ENCODE assay signal across 8 cellular contexts in the genomic region with DNA sequence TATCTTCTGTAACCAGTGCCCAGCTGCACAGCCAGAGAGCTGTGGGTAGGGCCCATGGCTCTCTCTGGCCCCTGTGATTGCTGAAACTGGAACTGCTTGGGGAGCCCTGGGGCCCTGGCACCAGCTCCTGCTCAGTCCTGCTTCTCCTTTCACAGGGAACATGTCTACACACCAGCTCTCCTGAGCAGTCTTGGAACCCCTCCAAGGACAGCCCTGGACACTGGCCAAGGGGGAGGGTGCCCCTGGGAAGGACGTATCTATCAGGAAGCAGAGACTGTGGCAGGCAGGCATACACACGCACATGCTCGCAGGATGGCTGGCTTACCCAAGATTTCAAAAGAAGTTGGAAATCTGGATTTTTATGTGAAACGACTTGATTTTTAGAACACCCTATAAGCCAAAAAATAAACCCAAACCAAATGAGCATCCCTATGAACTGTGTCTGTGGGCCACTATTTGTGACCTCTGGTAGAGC. TPM values are rescaled to one million over a fixed set of nuclear protein-coding genes. Genes with fewer than 3 reads are reported as not detected.
DNase-seq lines count a peak whose midpoint lies in the region; ATAC-seq and TF ChIP-seq lines count a peak whose summit lies in the region.

No MANE protein-coding gene starts in this region.

- POLR2A ChIA-PET in activated CD4-positive, alpha-beta memory T cell treated with anti-CD3 and anti-CD28 coated beads for 36 hours (lab: Charles Lee) = interaction anchor here (1.0 to 10.5 kb wide), 4 partner anchors 13 to 163 kb away, joined by 3 to 124 read pairs (median 4); no protein-coding TSS in a partner anchor

- no peaks in the 10 kb centered on the region for H3K27me3 ChIP-seq in fibroblast of lung (ENCODE audit: control insufficient read depth, insufficient read depth, low read length)

- ATAC-seq in natural killer cell (no peak), GM18870 (IDR thresholded peaks at IDR 0.05; ENCODE audit: unreplicated experiment) (no peak), GM18907 (IDR thresholded peaks at IDR 0.05; ENCODE audit: unreplicated experiment) (no peak)

- H3K9ac ChIP-seq in fibroblast of lung (ENCODE audit: insufficient read depth, low read length) = peak overlapping the region; percentile 14

- H3K27ac Mint-ChIP-seq in activated CD4-positive, alpha-beta memory T cell treated with anti-CD3 and anti-CD28 coated beads for 36 hours = peak overlapping the region; percentile 99
- peak overlapping the region; percentile 68 to 72 for H3K27ac Mint-ChIP-seq in natural killer cell

- no peaks in the 10 kb centered on the region for H3K36me3 ChIP-seq in fibroblast of lung (ENCODE audit: control insufficient read depth, insufficient read depth, low read length)

- H3K4me2 ChIP-seq in fibroblast of lung (ENCODE audit: extremely low read depth, insufficient read depth, low read length) = peak overlapping the region; percentile 96

- no peak overlapping the region for H3K4me3 ChIP-seq in fibroblast of lung (replicated peaks in 1 of 4; ENCODE audit: control extremely low read depth in 1 of 4, insufficient read depth in 1 of 4, low read depth in 3 of 4, low read length in 4 of 4)

- no peaks in the 10 kb centered on the region for H3K27me3 Mint-ChIP-seq in activated CD4-positive, alpha-beta memory T cell treated with anti-CD3 and anti-CD28 coated beads for 36 hours
- no peaks in the 10 kb centered on the region for H3K27me3 Mint-ChIP-seq in natural killer cell (ENCODE audit: low read depth in 2 of 2)

- peak; percentile 73 for DNase-seq in activated effector memory CD4-positive, alpha-beta T cell treated with anti-CD3 and anti-CD28 coated beads, Interleukin-2, amount 50 U/mL, for 16 hours
- DNase-seq in activated effector memory CD4-positive, alpha-beta T cell treated with Interleukin-2 at 50 U/mL for 16 hours = no peak
- DNase-seq in NCI-H2107 (lab: John Stamatoyannopoulos, UW) = peak; percentile 83
- peak; percentile 41 for DNase-seq in activated CD4-positive, alpha-beta memory T cell treated with anti-CD3 and anti-CD28 coated beads for 36 hours
- peak; percentile 86 to 95 for DNase-seq in fibroblast of lung (ENCODE audit: low read depth in 2 of 2)
- no peak for DNase-seq in natural killer cell

- peak overlapping the region; percentile 22 for H2AFZ ChIP-seq in fibroblast of lung (ENCODE audit: low read length)

- no peaks in the 10 kb centered on the region for H3K9me3 ChIP-seq in fibroblast of lung (ENCODE audit: control insufficient read depth, insufficient read depth, low read depth, low read length)

- peaks cover 2% of the 10 kb centered on the region for H3K9me3 Mint-ChIP-seq in activated CD4-positive, alpha-beta memory T cell treated with anti-CD3 and anti-CD28 coated beads for 36 hours
- H3K9me3 Mint-ChIP-seq in natural killer cell = no peaks in the 10 kb centered on the region

- intact Hi-C loops in activated CD4-positive, alpha-beta memory T cell treated with anti-CD3 and anti-CD28 coated beads for 36 hours (cut with micrococcal nuclease) = no loop called here
- intact Hi-C loops in natural killer cell (cut with micrococcal nuclease) = loop anchor here (5.0 kb wide), 1 partner anchor 143 kb away; the partner anchor contains the start of gene FBXW2

- H3K4me1 Mint-ChIP-seq in activated CD4-positive, alpha-beta memory T cell treated with anti-CD3 and anti-CD28 coated beads for 36 hours (ENCODE audit: low read depth) = peaks cover 66% of the 10 kb centered on the region
- peaks cover 37 to 48% of the 10 kb centered on the region in 2 donors for H3K4me1 Mint-ChIP-seq in natural killer cell

- CTCF ChIA-PET in activated CD4-positive, alpha-beta memory T cell treated with anti-CD3 and anti-CD28 coated beads for 36 hours (lab: Charles Lee) = interaction anchor here (0.6 to 6.3 kb wide), 11 partner anchors 10 to 179 kb away, joined by 3 to 76 read pairs (median 8); partner anchors contain the start of gene TRAF1

- TF ChIP-seq CTCF in fibroblast of lung (conservative IDR thresholded peaks at IDR 0.05 in 1 of 2, IDR thresholded peaks at IDR 0.05 in 1 of 2; ENCODE audit: low read depth in 1 of 2, low read length in 2 of 2) (no peak), natural killer cell (IDR thresholded peaks at IDR 0.05) (no peak)

- H3K36me3 Mint-ChIP-seq in activated CD4-positive, alpha-beta memory T cell treated with anti-CD3 and anti-CD28 coated beads for 36 hours = no peaks in the 10 kb centered on the region
- no peaks in the 10 kb centered on the region for H3K36me3 Mint-ChIP-seq in natural killer cell

- H3K27ac ChIP-seq in fibroblast of lung (ENCODE audit: insufficient read depth, low read length) = peak overlapping the region; percentile 77

- peaks cover 34% of the 10 kb centered on the region for H3K4me1 ChIP-seq in fibroblast of lung (ENCODE audit: control insufficient read depth, extremely low read depth, insufficient read depth, low read length)

- H4K20me1 ChIP-seq in fibroblast of lung (ENCODE audit: control insufficient read depth, extremely low read depth, insufficient read depth, low read length) = no peaks in the 10 kb centered on the region

- H3K4me3 Mint-ChIP-seq in activated CD4-positive, alpha-beta memory T cell treated with anti-CD3 and anti-CD28 coated beads for 36 hours = peak overlapping the region; percentile 48
- peak overlapping the region; percentile 50 for H3K4me3 Mint-ChIP-seq in natural killer cell

- H3K79me2 ChIP-seq in fibroblast of lung (ENCODE audit: control insufficient read depth, insufficient read depth, low read length) = no peaks in the 10 kb centered on the region

RNA-seq across cellular contexts. Expression of gene TRAF1, which starts 8.8 kb away (rescaled TPM):
- 100 to 1,000 TPM; 124 TPM for total RNA-seq in activated CD4-positive, alpha-beta memory T cell treated with anti-CD3 and anti-CD28 coated beads for 36 hours
- total RNA-seq in fibroblast of lung = 2.6 and 3.8 TPM in 2 replicates
- polyA plus RNA-seq in fibroblast of lung = 0.58 and 0.93 TPM in 2 replicates
- polyA plus RNA-seq in fibroblast of lung (2012) = 0.52 and 0.82 TPM in 2 replicates
- 1.4 TPM in 2 replicates for polyA minus RNA-seq in fibroblast of lung (ENCODE audit: low replicate concordance)
- total RNA-seq in natural killer cell = 10 to 100 TPM; 23.4 to 33.9 (median 30.5) TPM

RNA-seq across cellular contexts. Expression of gene PHF19, which starts 58.4 kb away (rescaled TPM):
- total RNA-seq in activated CD4-positive, alpha-beta memory T cell treated with anti-CD3 and anti-CD28 coated beads for 36 hours = 100 to 1,000 TPM; 183 to 189 TPM
- total RNA-seq in fibroblast of lung (22.1 and 38.3 TPM in 2 replicates), natural killer cell (10 to 100 TPM; 34.1 to 54.0 (median 47.8) TPM)
- 21.4 and 60.5 TPM in 2 replicates for polyA plus RNA-seq in fibroblast of lung
- polyA plus RNA-seq in fibroblast of lung (2012) = 26.3 and 73.6 TPM in 2 replicates
- 47.6 and 166 TPM in 2 replicates for polyA minus RNA-seq in fibroblast of lung (ENCODE audit: low replicate concordance)

Comparison
In these comparisons a context has a peak if more than half of its experiments do, and no peak if none do; other contexts are left out.
1. DNase-seq: peak in activated effector memory CD4-positive, alpha-beta T cell treated with anti-CD3 and anti-CD28 coated beads, Interleukin-2, amount 50 U/mL, for 16 hours (single experiment), NCI-H2107 (single experiment), activated CD4-positive, alpha-beta memory T cell treated with anti-CD3 and anti-CD28 coated beads for 36 hours (single experiment) and fibroblast of lung (2 of 2); none in activated effector memory CD4-positive, alpha-beta T cell treated with Interleukin-2 at 50 U/mL for 16 hours (single experiment) and natural killer cell (single experiment).